Comparison of ENCODE assay signal across 36 cellular contexts in the genomic region with DNA sequence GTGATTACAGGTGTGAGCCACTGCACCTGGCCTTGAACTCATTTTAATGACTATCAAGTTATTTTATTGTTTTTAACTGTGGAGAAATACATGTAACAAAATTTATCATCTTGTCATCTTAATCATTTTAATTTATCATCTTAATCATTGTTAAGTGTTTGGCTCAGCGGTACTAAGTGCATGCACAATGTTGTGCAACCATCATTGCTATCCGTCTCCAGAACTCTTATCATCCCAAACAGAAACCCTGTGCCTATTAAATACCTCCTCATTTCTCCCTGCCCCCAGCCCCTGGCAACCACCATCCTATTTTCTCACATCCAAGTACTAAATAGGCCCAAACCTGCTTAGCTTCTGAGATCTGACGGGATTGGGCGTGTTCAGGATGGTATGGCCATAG.
"Had no signal": no experiment of that assay in that cellular context is flagged by ENCODE, and none has a peak within 500 bp of the region (broad histone marks: within the 10 kb centered on the region; RNA-seq: fewer than 3 reads in every experiment).

No MANE protein-coding gene starts in this region.

- DNase-seq: activated CD4-positive, alpha-beta memory T cell treated with anti-CD3 and anti-CD28 coated beads for 36 hours; activated CD4-positive, alpha-beta T cell treated with anti-CD3 and anti-CD28 coated beads for 36 hours; activated CD4-positive, alpha-beta T cell treated with anti-CD3 and anti-CD28 coated beads, Interleukin-2, amount 10 ng/mL, durations not matched to agents 24 days and 14 days; activated CD4-positive, CD25-positive, alpha-beta regulatory T cell; activated CD4-positive, CD25-positive, alpha-beta regulatory T cell treated with anti-CD3 and anti-CD28 coated beads, Interleukin-2, amount 50 U/mL, for 72 hours; activated CD8-positive, alpha-beta memory T cell treated with anti-CD3 and anti-CD28 coated beads, Interleukin-2, amount 10 ng/mL, durations not matched to agents 7 days and 5 days; activated CD8-positive, alpha-beta memory T cell treated with anti-CD3 and anti-CD28 coated beads, Interleukin-2, amount 50 U/mL, for 4 hours; activated CD8-positive, alpha-beta T cell treated with anti-CD3 and anti-CD28 coated beads, Interleukin-2, amount 10 ng/mL, durations not matched to agents 7 days and 5 days; activated effector memory CD4-positive, alpha-beta T cell treated with anti-CD3 and anti-CD28 coated beads, Interleukin-2, amount 50 U/mL, for 16 hours; activated naive CD4-positive, alpha-beta T cell treated with anti-CD3 and anti-CD28 coated beads for 36 hours; activated naive CD8-positive, alpha-beta T cell treated with anti-CD3 and anti-CD28 coated beads for 36 hours; activated naive CD8-positive, alpha-beta T cell treated with anti-CD3 and anti-CD28 coated beads, Interleukin-2, amount 50 U/mL, for 24 hours; activated T-cell treated with anti-CD3 and anti-CD28 coated beads, Interleukin-2, amount 50 U/mL, for 1 hour; activated T-cell treated with anti-CD3 and anti-CD28 coated beads, Interleukin-2, amount 50 U/mL, for 48 hours; central memory CD4-positive, alpha-beta T cell; cerebellar nuclear complex; colonic mucosa; effector CD8-positive, alpha-beta T cell; foreskin fibroblast; heart left ventricle; hypothalamus; T1000 had no signal

- H3K4me1 Mint-ChIP-seq: activated CD4-positive, alpha-beta T cell treated with anti-CD3 and anti-CD28 coated beads for 36 hours; activated CD4-positive, alpha-beta T cell treated with anti-CD3 and anti-CD28 coated beads, Interleukin-2, amount 10 ng/mL, durations not matched to agents 24 days and 14 days; activated CD8-positive, alpha-beta memory T cell treated with anti-CD3 and anti-CD28 coated beads, Interleukin-2, amount 10 ng/mL, durations not matched to agents 7 days and 5 days; activated naive CD4-positive, alpha-beta T cell treated with anti-CD3 and anti-CD28 coated beads, Interleukin-2, amount 50 U/mL, for 24 hours; activated naive CD8-positive, alpha-beta T cell treated with anti-CD3 and anti-CD28 coated beads for 36 hours; activated naive CD8-positive, alpha-beta T cell treated with anti-CD3 and anti-CD28 coated beads, Interleukin-2, amount 50 U/mL, for 24 hours; brain had no signal

- H3K27ac Mint-ChIP-seq: activated CD4-positive, alpha-beta memory T cell treated with anti-CD3 and anti-CD28 coated beads for 36 hours; activated CD4-positive, alpha-beta T cell treated with anti-CD3 and anti-CD28 coated beads for 36 hours; activated CD4-positive, alpha-beta T cell treated with anti-CD3 and anti-CD28 coated beads, Interleukin-2, amount 10 ng/mL, durations not matched to agents 24 days and 14 days; activated CD8-positive, alpha-beta memory T cell treated with anti-CD3 and anti-CD28 coated beads, Interleukin-2, amount 10 ng/mL, durations not matched to agents 7 days and 5 days; activated CD8-positive, alpha-beta T cell treated with anti-CD3 and anti-CD28 coated beads, Interleukin-2, amount 10 ng/mL, durations not matched to agents 7 days and 5 days; activated naive CD4-positive, alpha-beta T cell treated with anti-CD3 and anti-CD28 coated beads for 36 hours; activated naive CD4-positive, alpha-beta T cell treated with anti-CD3 and anti-CD28 coated beads, Interleukin-2, amount 50 U/mL, for 24 hours; activated naive CD8-positive, alpha-beta T cell treated with anti-CD3 and anti-CD28 coated beads for 36 hours; activated naive CD8-positive, alpha-beta T cell treated with anti-CD3 and anti-CD28 coated beads, Interleukin-2, amount 50 U/mL, for 24 hours; activated T-helper 1 cell treated with anti-CD3 and anti-CD28 coated beads, Interleukin-12 subunit alpha, Interleukin-12 subunit beta, Interleukin-2, Interleukin-4 antibody, amounts not matched to agents 30 ng/mL and 10 ng/mL and 1 ng/mL, durations not matched to agents 14 hours and 24 hours and 36 hours; activated T-helper 2 cell treated with anti-CD3 and anti-CD28 coated beads, Interferon-gamma antibody, Interleukin-2, Interleukin-4, amounts not matched to agents 10 μg/mL and 5 μg/mL and 100 μg/mL, durations not matched to agents 14 hours and 24 hours and 36 hours; brain; T-helper 2 cell treated with Interferon-gamma antibody and Interleukin-4, amounts not matched to agents 5 μg/mL and 100 μg/mL, for 36 hours had no signal

- H3K9me3 ChIP-seq: adrenal gland, ascending aorta, breast epithelium, colonic mucosa, heart left ventricle had no signal

- H3K9me3 Mint-ChIP-seq: activated CD4-positive, alpha-beta memory T cell treated with anti-CD3 and anti-CD28 coated beads for 36 hours; activated CD4-positive, alpha-beta T cell treated with anti-CD3 and anti-CD28 coated beads, Interleukin-2, amount 10 ng/mL, durations not matched to agents 24 days and 14 days; activated naive CD4-positive, alpha-beta T cell treated with anti-CD3 and anti-CD28 coated beads for 36 hours; activated naive CD4-positive, alpha-beta T cell treated with anti-CD3 and anti-CD28 coated beads, Interleukin-2, amount 50 U/mL, for 24 hours; activated naive CD8-positive, alpha-beta T cell treated with anti-CD3 and anti-CD28 coated beads for 36 hours; activated naive CD8-positive, alpha-beta T cell treated with anti-CD3 and anti-CD28 coated beads, Interleukin-2, amount 50 U/mL, for 24 hours; activated T-helper 1 cell treated with anti-CD3 and anti-CD28 coated beads, Interleukin-12 subunit alpha, Interleukin-12 subunit beta, Interleukin-2, Interleukin-4 antibody, amounts not matched to agents 30 ng/mL and 10 ng/mL and 1 ng/mL, durations not matched to agents 14 hours and 24 hours and 36 hours; activated T-helper 2 cell treated with anti-CD3 and anti-CD28 coated beads, Interferon-gamma antibody, Interleukin-2, Interleukin-4, amounts not matched to agents 10 μg/mL and 5 μg/mL and 100 μg/mL, durations not matched to agents 14 hours and 24 hours and 36 hours; brain; T-helper 2 cell treated with Interferon-gamma antibody and Interleukin-4, amounts not matched to agents 5 μg/mL and 100 μg/mL, for 36 hours had no signal

- H3K27me3 ChIP-seq: adrenal gland, ascending aorta, breast epithelium, cardiac muscle cell, colonic mucosa, heart left ventricle had no signal

- H3K36me3 Mint-ChIP-seq: activated CD4-positive, alpha-beta memory T cell treated with anti-CD3 and anti-CD28 coated beads for 36 hours; activated CD8-positive, alpha-beta memory T cell treated with anti-CD3 and anti-CD28 coated beads, Interleukin-2, amount 10 ng/mL, durations not matched to agents 7 days and 5 days; brain had no signal

- H3K27me3 Mint-ChIP-seq: activated CD4-positive, alpha-beta memory T cell treated with anti-CD3 and anti-CD28 coated beads for 36 hours; activated CD4-positive, alpha-beta T cell treated with anti-CD3 and anti-CD28 coated beads for 36 hours; activated CD4-positive, alpha-beta T cell treated with anti-CD3 and anti-CD28 coated beads, Interleukin-2, amount 10 ng/mL, durations not matched to agents 24 days and 14 days; activated CD8-positive, alpha-beta memory T cell treated with anti-CD3 and anti-CD28 coated beads, Interleukin-2, amount 10 ng/mL, durations not matched to agents 7 days and 5 days; activated naive CD4-positive, alpha-beta T cell treated with anti-CD3 and anti-CD28 coated beads, Interleukin-2, amount 50 U/mL, for 24 hours; activated naive CD8-positive, alpha-beta T cell treated with anti-CD3 and anti-CD28 coated beads for 36 hours; activated naive CD8-positive, alpha-beta T cell treated with anti-CD3 and anti-CD28 coated beads, Interleukin-2, amount 50 U/mL, for 24 hours; brain had no signal

- H3K4me1 ChIP-seq: adrenal gland, ascending aorta, breast epithelium, colonic mucosa, heart left ventricle had no signal

- FAIRE-seq: endometrium, endothelial cell of umbilical vein, frontal cortex had no signal

- H3K4me3 Mint-ChIP-seq: activated CD4-positive, alpha-beta memory T cell treated with anti-CD3 and anti-CD28 coated beads for 36 hours; activated CD4-positive, alpha-beta T cell treated with anti-CD3 and anti-CD28 coated beads for 36 hours; activated CD4-positive, alpha-beta T cell treated with anti-CD3 and anti-CD28 coated beads, Interleukin-2, amount 10 ng/mL, durations not matched to agents 24 days and 14 days; activated CD8-positive, alpha-beta memory T cell treated with anti-CD3 and anti-CD28 coated beads, Interleukin-2, amount 10 ng/mL, durations not matched to agents 7 days and 5 days; activated CD8-positive, alpha-beta T cell treated with anti-CD3 and anti-CD28 coated beads, Interleukin-2, amount 10 ng/mL, durations not matched to agents 7 days and 5 days; activated naive CD4-positive, alpha-beta T cell treated with anti-CD3 and anti-CD28 coated beads for 36 hours; activated naive CD4-positive, alpha-beta T cell treated with anti-CD3 and anti-CD28 coated beads, Interleukin-2, amount 50 U/mL, for 24 hours; activated naive CD8-positive, alpha-beta T cell treated with anti-CD3 and anti-CD28 coated beads for 36 hours; activated naive CD8-positive, alpha-beta T cell treated with anti-CD3 and anti-CD28 coated beads, Interleukin-2, amount 50 U/mL, for 24 hours; activated T-helper 1 cell treated with anti-CD3 and anti-CD28 coated beads, Interleukin-12 subunit alpha, Interleukin-12 subunit beta, Interleukin-2, Interleukin-4 antibody, amounts not matched to agents 30 ng/mL and 10 ng/mL and 1 ng/mL, durations not matched to agents 14 hours and 24 hours and 36 hours; brain; T-helper 2 cell treated with Interferon-gamma antibody and Interleukin-4, amounts not matched to agents 5 μg/mL and 100 μg/mL, for 36 hours had no signal

- H3K36me3 ChIP-seq: adrenal gland, ascending aorta, breast epithelium, cardiac muscle cell, colonic mucosa had no signal

- H3K27ac ChIP-seq: adrenal gland, ascending aorta, breast epithelium, cardiac muscle cell, colonic mucosa, epithelial cell of prostate, heart left ventricle had no signal

- H3K4me3 ChIP-seq: adrenal gland, ascending aorta, breast epithelium, cardiac muscle cell, colonic mucosa, heart left ventricle had no signal

- ATAC-seq: activated CD4-positive, alpha-beta T cell treated with anti-CD3 and anti-CD28 coated beads for 36 hours; activated CD8-positive, alpha-beta memory T cell treated with anti-CD3 and anti-CD28 coated beads, Interleukin-2, amount 10 ng/mL, durations not matched to agents 7 days and 5 days; activated CD8-positive, alpha-beta T cell treated with anti-CD3 and anti-CD28 coated beads, Interleukin-2, amount 10 ng/mL, durations not matched to agents 7 days and 5 days; activated naive CD8-positive, alpha-beta T cell treated with anti-CD3 and anti-CD28 coated beads, Interleukin-2, amount 50 U/mL, for 24 hours; esophagus mucosa; heart left ventricle had no signal
